In genomic region chr13:99782669-99783068, GRCh38 we compare ENCODE assay signal across 11 cellular contexts.
"Had no signal": no experiment of that assay in that cellular context is flagged by ENCODE, and none has a peak within 500 bp of the region (broad histone marks: within the 10 kb centered on the region; RNA-seq: fewer than 3 reads in every experiment).

No MANE protein-coding gene starts in this region.

- H3K4me2 ChIP-seq: GM23338 had no signal

- H3K9me3 ChIP-seq: HAP-1 had no signal

- H2AFZ ChIP-seq: GM23248, GM23338 had no signal

- H3K27ac ChIP-seq: GM23248 had no signal

- H3K4me3 ChIP-seq: GM23248, GM23338, HAP-1 had no signal

- H3K36me3 ChIP-seq: HAP-1 had no signal

- FAIRE-seq: H1, H54 had no signal

- ATAC-seq: GM23338, HCT116 had no signal

- H3K9ac ChIP-seq: GM23248 had no signal

- DNase-seq: GM23248, GOT3, H7, H9, HCEC 1CT, HFFc6 had no signal

- H3K4me1 ChIP-seq: HAP-1 had no signal
